In the genomic region with DNA sequence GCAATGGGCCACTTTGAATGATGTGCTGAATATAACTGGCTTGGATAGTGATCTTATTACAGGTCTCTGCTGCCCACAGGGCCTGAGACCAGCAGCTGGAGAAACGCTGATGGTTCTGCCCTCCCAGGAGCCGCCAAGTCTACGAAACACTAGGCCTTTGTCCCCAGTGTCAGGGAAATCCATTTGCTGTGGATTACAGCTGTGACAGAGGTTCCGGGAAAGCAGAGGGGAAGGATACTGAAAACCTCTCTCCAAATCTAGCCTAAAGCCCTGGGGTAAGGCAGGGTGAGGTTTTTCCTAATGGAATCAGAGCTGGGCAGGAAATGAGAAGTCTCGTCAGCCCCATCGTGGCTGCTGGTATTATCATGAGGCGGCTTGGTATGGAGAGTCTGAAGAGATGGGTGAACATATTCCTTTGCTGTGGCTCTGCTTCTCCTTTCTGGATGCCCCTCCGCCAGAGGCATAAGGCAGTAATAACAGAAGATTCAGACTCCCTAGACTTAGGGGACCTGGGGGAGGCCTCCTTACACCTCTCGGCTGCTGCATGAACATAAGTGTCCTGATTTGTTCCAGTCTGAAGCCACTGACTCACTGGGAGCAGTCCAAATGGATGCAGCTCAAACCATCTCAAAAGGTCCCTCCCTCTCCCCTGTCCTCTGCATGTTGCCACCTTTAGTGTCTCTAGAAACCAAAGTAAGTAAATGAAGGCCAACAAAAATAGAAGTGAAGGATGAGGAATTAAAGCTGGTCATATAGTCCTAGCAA, we compare ENCODE assay signal across 13 cellular contexts. TPM values are rescaled to one million over a fixed set of nuclear protein-coding genes. Genes with fewer than 3 reads are reported as not detected.
DNase-seq lines count a peak whose midpoint lies in the region; ATAC-seq and TF ChIP-seq lines count a peak whose summit lies in the region.
"Had no signal": no experiment of that assay in that cellular context is flagged by ENCODE, and none has a peak within 500 bp of the region (broad histone marks: within the 10 kb centered on the region; RNA-seq: fewer than 3 reads in every experiment).

No MANE protein-coding gene starts in this region.

- intact Hi-C loops in Caco-2 (cut with micrococcal nuclease; ENCODE audit: unreplicated experiment), result no loop called here

- no peaks in the 10 kb centered on the region for H3K79me2 ChIP-seq in smooth muscle cell (ENCODE audit: low read depth)

- H3K4me2 ChIP-seq in mesenchymal stem cell (ENCODE audit: low read length, poor library complexity, severe bottlenecking) (no peak overlapping the region), smooth muscle cell (peak overlapping the region; percentile 16)

- H4K91ac ChIP-seq in mesenchymal stem cell (ENCODE audit: low read length), result no peak overlapping the region

- H3K4me1 Mint-ChIP-seq in Caco-2 (ENCODE audit: low read depth, unreplicated experiment), result peaks cover 19% of the 10 kb centered on the region

- H2BK120ac ChIP-seq in mesenchymal stem cell (ENCODE audit: low read depth, low read length), result no peak overlapping the region

- H2BK15ac ChIP-seq in mesenchymal stem cell (ENCODE audit: low read depth, poor library complexity, severe bottlenecking), result no peak overlapping the region

- H3K4ac ChIP-seq in mesenchymal stem cell (ENCODE audit: low read depth in 1 of 2, low read length in 2 of 2), result peak overlapping the region in 1 of 2 experiments; percentile 17

- no peaks in the 10 kb centered on the region for H3K27me3 Mint-ChIP-seq in Caco-2 (ENCODE audit: insufficient read depth, unreplicated experiment)

- peaks cover 14% of the 10 kb centered on the region for H3K79me1 ChIP-seq in mesenchymal stem cell (replicated peaks; ENCODE audit: low read length, poor library complexity, severe bottlenecking)

- peak overlapping the region; percentile 59 for H4K8ac ChIP-seq in mesenchymal stem cell (ENCODE audit: low read length)

- no peak overlapping the region for H3K27ac Mint-ChIP-seq in Caco-2 (ENCODE audit: unreplicated experiment)
- H3K27ac Mint-ChIP-seq: activated naive CD4-positive, alpha-beta T cell treated with anti-CD3 and anti-CD28 coated beads, Interleukin-2, amount 50 U/mL, for 24 hours; T-helper 2 cell treated with Interferon-gamma antibody and Interleukin-4, amounts not matched to agents 5 μg/mL and 100 μg/mL, for 36 hours had no signal

- H2BK12ac ChIP-seq in mesenchymal stem cell (ENCODE audit: low read length in 2 of 2), result peak overlapping the region in 1 of 2 experiments; percentile 54

- no peaks in the 10 kb centered on the region for H3K9me3 Mint-ChIP-seq in Caco-2 (ENCODE audit: unreplicated experiment)
- H3K9me3 Mint-ChIP-seq: activated naive CD4-positive, alpha-beta T cell treated with anti-CD3 and anti-CD28 coated beads, Interleukin-2, amount 50 U/mL, for 24 hours; T-helper 2 cell treated with Interferon-gamma antibody and Interleukin-4, amounts not matched to agents 5 μg/mL and 100 μg/mL, for 36 hours had no signal

- CTCF ChIA-PET in Caco-2 (lab: Charles Lee), result no interaction called here

- no peaks in the 10 kb centered on the region for H4K20me1 ChIP-seq in smooth muscle cell (ENCODE audit: low read depth)

- no peak overlapping the region for H3K23ac ChIP-seq in mesenchymal stem cell (ENCODE audit: low read length in 2 of 2)

- H3K9me3 ChIP-seq in mesenchymal stem cell (ENCODE audit: control insufficient read depth, low read length) (no peaks in the 10 kb centered on the region), smooth muscle cell (replicated peaks; ENCODE audit: low read depth) (no peaks in the 10 kb centered on the region), Caco-2 (no peaks in the 10 kb centered on the region)
- H3K9me3 ChIP-seq: thoracic aorta had no signal

- H3F3A ChIP-seq in smooth muscle cell (ENCODE audit: low read depth), result peaks cover 9% of the 10 kb centered on the region

- no peak overlapping the region for H2AK5ac ChIP-seq in mesenchymal stem cell (ENCODE audit: low read length, severe bottlenecking)

- peaks cover 0 to 12% of the 10 kb centered on the region in 2 experiments for H3K36me3 ChIP-seq in mesenchymal stem cell (ENCODE audit: control insufficient read depth in 1 of 2, insufficient read depth in 2 of 2, low read depth in 1 of 2, low read length in 2 of 2)
- no peaks in the 10 kb centered on the region for H3K36me3 ChIP-seq in smooth muscle cell (ENCODE audit: low read depth)
- H3K36me3 ChIP-seq in H7 (replicated peaks; ENCODE audit: control insufficient read depth, insufficient read depth, low read length), result no peaks in the 10 kb centered on the region
- H3K36me3 ChIP-seq in Caco-2 (ENCODE audit: control insufficient read depth, insufficient read depth, low read length), result no peaks in the 10 kb centered on the region
- H3K36me3 ChIP-seq: thoracic aorta had no signal

- peaks cover 4% of the 10 kb centered on the region for H3K36me3 Mint-ChIP-seq in Caco-2 (ENCODE audit: insufficient read depth, unreplicated experiment)
- H3K36me3 Mint-ChIP-seq: activated naive CD4-positive, alpha-beta T cell treated with anti-CD3 and anti-CD28 coated beads, Interleukin-2, amount 50 U/mL, for 24 hours had no signal

- H3K27me3 ChIP-seq in mesenchymal stem cell (ENCODE audit: control insufficient read depth in 1 of 2, insufficient read depth in 1 of 2, low read length in 2 of 2), result no peaks in the 10 kb centered on the region
- H3K27me3 ChIP-seq in smooth muscle cell (ENCODE audit: low read depth), result no peaks in the 10 kb centered on the region
- no peaks in the 10 kb centered on the region; the same call in 1 of the 2 replicates for H3K27me3 ChIP-seq in H7 (ENCODE audit: control insufficient read depth, insufficient read depth, low read length)
- no peaks in the 10 kb centered on the region for H3K27me3 ChIP-seq in Caco-2 (replicated peaks; ENCODE audit: control insufficient read depth, insufficient read depth, low read length)

- H2AFZ ChIP-seq in mesenchymal stem cell (ENCODE audit: low read depth, low read length) (no peak overlapping the region), smooth muscle cell (ENCODE audit: low read depth) (peak overlapping the region; percentile 77)

- H3K4me1 ChIP-seq in mesenchymal stem cell (ENCODE audit: control insufficient read depth, insufficient read depth, low read depth, low read length) (peaks cover 10% of the 10 kb centered on the region), smooth muscle cell (ENCODE audit: low read depth) (peaks cover 22% of the 10 kb centered on the region), Caco-2 (0 out of 2 replicates have a peak, but pooled peaks cover 6% of the 10 kb centered on the region)

- ATAC-seq in HG03159 (IDR thresholded peaks at IDR 0.05; ENCODE audit: unreplicated experiment), result no peak

- H3K18ac ChIP-seq in mesenchymal stem cell (ENCODE audit: low read depth in 1 of 2, low read length in 2 of 2), result peak overlapping the region; percentile 47 to 67

- H3K4me3 ChIP-seq in mesenchymal stem cell (ENCODE audit: insufficient read depth in 1 of 2, low read depth in 1 of 2, low read length in 2 of 2), result no peak overlapping the region
- no peak overlapping the region for H3K4me3 ChIP-seq in smooth muscle cell
- no peak overlapping the region for H3K4me3 ChIP-seq in H7 (ENCODE audit: insufficient read depth, low read depth, low read length)
- no peak overlapping the region for H3K4me3 ChIP-seq in Caco-2 (ENCODE audit: low read depth, low read length)
- H3K4me3 ChIP-seq: thoracic aorta had no signal

- WGBS in mesenchymal stem cell, result 75% methylated on average over 9 of the region's 9 CpGs
- 41% methylated on average over 9 of the region's 9 CpGs for WGBS in smooth muscle cell (ENCODE audit: low lambda C conversion rate)

- no peak overlapping the region for H3K14ac ChIP-seq in mesenchymal stem cell (ENCODE audit: low read length in 2 of 2)

- no TSS peak for BruUV-seq in Caco-2 (replicated peaks; lab: Mats Ljungman, UMichigan)

- H3K4me3 Mint-ChIP-seq in Caco-2 (ENCODE audit: unreplicated experiment), result no peak overlapping the region
- H3K4me3 Mint-ChIP-seq: activated naive CD4-positive, alpha-beta T cell treated with anti-CD3 and anti-CD28 coated beads, Interleukin-2, amount 50 U/mL, for 24 hours; T-helper 2 cell treated with Interferon-gamma antibody and Interleukin-4, amounts not matched to agents 5 μg/mL and 100 μg/mL, for 36 hours had no signal

- H3K9ac ChIP-seq in mesenchymal stem cell (ENCODE audit: low read length), result peak overlapping the region; percentile 51
- H3K9ac ChIP-seq in smooth muscle cell (ENCODE audit: low read depth), result peak overlapping the region; percentile 23

- H3K27ac ChIP-seq in cingulate gyrus (ENCODE audit: low read depth, low read length) (peak overlapping the region; percentile 90), mesenchymal stem cell (ENCODE audit: low read length, poor library complexity, severe bottlenecking) (no peak overlapping the region), smooth muscle cell (ENCODE audit: low read depth) (peak overlapping the region; percentile 89)
- H3K27ac ChIP-seq: thoracic aorta had no signal

- DNase-seq in NCI-H82 (lab: John Stamatoyannopoulos, UW) (peak; percentile 79), mesenchymal stem cell (peak; percentile 38), smooth muscle cell (lab: John Stamatoyannopoulos, UW; ENCODE audit: unreplicated experiment) (no peak), H7 (no peak), Caco-2 (no peak), NOMO-1 (lab: John Stamatoyannopoulos, UW; ENCODE audit: unreplicated experiment in 2 of 2) (no peak)
- DNase-seq: activated CD8-positive, alpha-beta memory T cell treated with anti-CD3 and anti-CD28 coated beads for 24 hours; COR-L47 had no signal

- TF ChIP-seq CTCF in smooth muscle cell (IDR thresholded peaks at IDR 0.05; ENCODE audit: borderline replicate concordance, insufficient read depth, poor library complexity, severe bottlenecking) (no peak), Caco-2 (IDR thresholded peaks at IDR 0.05; ENCODE audit: insufficient read depth in 1 of 2, low read depth in 1 of 2, low read length in 1 of 2, severe bottlenecking in 1 of 2, unreplicated experiment in 1 of 2) (no peak)

- H2BK5ac ChIP-seq in mesenchymal stem cell (ENCODE audit: low read depth, low read length, poor library complexity, severe bottlenecking), result no peak overlapping the region

- POLR2A ChIA-PET in Caco-2 (lab: Charles Lee), result interaction anchor here (0.6 kb wide), 1 partner anchor 18 kb away, joined by 3 read pairs; no protein-coding TSS in a partner anchor

RNA-seq across cellular contexts. Expression of a gene that starts 48.1 kb away (rescaled TPM):
- polyA plus RNA-seq in mesenchymal stem cell (2013, experiment 1 of 2), result 114 TPM
- polyA plus RNA-seq in mesenchymal stem cell (2013, experiment 2 of 2), result 112 TPM
- total RNA-seq in smooth muscle cell (42.4 and 54.9 TPM in 2 replicates), Caco-2 (2022) (31.8 and 35.2 TPM in 2 replicates)
- polyA plus RNA-seq in smooth muscle cell, result 90.9 and 109 TPM in 2 replicates
- 43.9 and 50.5 TPM in 2 replicates for total RNA-seq in H7 (2014; rRNA removed; shearing (Covaris generic))

Comparison
In these comparisons a context has a peak if more than half of its experiments do, and no peak if none do; other contexts are left out.
1. DNase-seq: peak in NCI-H82 (single experiment) and mesenchymal stem cell (single experiment); none in smooth muscle cell (single experiment), H7 (single experiment), Caco-2 (0 of 2) and NOMO-1 (0 of 2).